In genomic region chr1:161224695-161225087, GRCh38 we compare ENCODE assay signal across 12 cellular contexts. TPM values are rescaled to one million over a fixed set of nuclear protein-coding genes. Genes with fewer than 3 reads are reported as not detected.
"Had no signal": no experiment of that assay in that cellular context is flagged by ENCODE, and none has a peak within 500 bp of the region (broad histone marks: within the 10 kb centered on the region; RNA-seq: fewer than 3 reads in every experiment).

No MANE protein-coding gene starts in this region.

RNA-seq across cellular contexts. Expression of gene APOA2, which starts 1.3 kb away (rescaled TPM):
- total RNA-seq: activated T-helper 2 cell treated with anti-CD3 and anti-CD28 coated beads, Interferon-gamma antibody, Interleukin-2, Interleukin-4, amounts not matched to agents 10 μg/mL and 5 μg/mL and 100 μg/mL, durations not matched to agents 14 hours and 24 hours and 36 hours; bronchial epithelial cell; fibroblast of villous mesenchyme; heart left ventricle; lower leg skin; neural crest cell; omental fat pad; T-helper 2 cell treated with Interferon-gamma antibody and Interleukin-4, amounts not matched to agents 100 ng/mL and 5 ng/mL, for 36 hours; temporal lobe; vagina had no signal
- polyA plus RNA-seq: heart left ventricle had no signal

RNA-seq across cellular contexts. Expression of gene NR1I3, which starts 13.3 kb away (rescaled TPM):
- total RNA-seq: activated T-helper 2 cell treated with anti-CD3 and anti-CD28 coated beads, Interferon-gamma antibody, Interleukin-2, Interleukin-4, amounts not matched to agents 10 μg/mL and 5 μg/mL and 100 μg/mL, durations not matched to agents 14 hours and 24 hours and 36 hours; bronchial epithelial cell; fibroblast of villous mesenchyme; heart left ventricle; left cardiac atrium; neural crest cell; omental fat pad; skeletal muscle tissue; T-helper 2 cell treated with Interferon-gamma antibody and Interleukin-4, amounts not matched to agents 100 ng/mL and 5 ng/mL, for 36 hours; vagina had no signal
